ENCODE assay signal across 8 cellular contexts in the genomic region with DNA sequence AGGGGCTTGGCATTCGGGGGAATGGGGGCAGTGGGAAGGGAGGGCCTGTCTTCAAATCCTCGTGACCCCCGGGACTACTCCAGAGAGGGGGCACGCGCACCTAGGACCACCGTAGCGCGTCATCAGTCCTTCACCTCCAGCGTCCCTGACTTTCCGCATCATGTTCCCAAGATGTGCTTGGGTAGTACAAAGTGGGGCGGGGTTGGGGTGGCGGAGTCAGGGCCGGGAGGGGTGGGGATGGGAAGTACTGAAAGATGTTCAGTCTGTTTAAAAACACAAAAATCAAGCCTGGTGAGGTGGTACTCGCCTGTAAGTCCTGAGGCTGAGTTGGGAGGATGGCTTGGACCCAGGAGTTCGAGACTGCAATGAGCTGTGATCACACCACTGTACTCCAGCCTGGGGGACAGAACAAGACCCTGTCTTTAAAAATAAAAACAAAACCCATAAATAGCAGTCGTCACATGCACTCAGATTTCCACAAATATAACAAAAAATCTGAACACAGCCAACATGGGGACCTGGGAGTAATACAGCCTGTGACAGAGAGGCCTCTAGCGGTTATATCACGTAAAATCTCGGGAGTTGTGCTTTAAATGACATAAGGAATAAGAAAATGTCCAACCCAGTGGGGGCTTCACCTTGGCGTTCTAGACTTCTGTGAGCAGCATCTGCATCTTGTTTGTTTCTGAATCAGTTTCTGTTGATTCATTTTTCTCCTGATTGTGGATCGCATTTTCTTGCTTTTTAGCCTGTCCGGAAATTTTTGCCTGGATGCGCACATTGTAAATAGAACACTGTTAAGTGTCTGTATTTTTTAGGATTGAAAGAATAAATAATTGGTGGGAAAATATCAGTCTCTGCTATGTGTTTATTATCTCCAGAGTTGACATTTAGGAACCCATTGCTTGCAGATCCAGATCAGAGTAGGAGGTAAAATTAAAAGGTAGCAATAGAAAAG. TPM values are rescaled to one million over a fixed set of nuclear protein-coding genes. Genes with fewer than 3 reads are reported as not detected.
DNase-seq lines count a peak whose midpoint lies in the region; ATAC-seq and TF ChIP-seq lines count a peak whose summit lies in the region.

No MANE protein-coding gene starts in this region.

- intact Hi-C loops in IMR-90 (cut with micrococcal nuclease) (loop anchor here (1.0 to 5.0 kb wide), 2 partner anchors 61 to 318 kb away; a partner anchor contains a TSS), OCI-LY7 (cut with micrococcal nuclease; ENCODE audit: unreplicated experiment) (loop anchor here (1.0 to 2.0 kb wide), 2 partner anchors 30 to 299 kb away; a partner anchor contains a TSS), psoas muscle (cut with DNase I) (loop anchor here (2.0 to 5.0 kb wide), 3 partner anchors 20 to 33 kb away; no protein-coding TSS in a partner anchor)

- BruUV-seq in IMR-90 (replicated peaks; lab: Mats Ljungman, UMichigan) (no TSS peak), OCI-LY7 (replicated peaks; lab: Mats Ljungman, UMichigan) (no TSS peak)

- no peak overlapping the region for H3K18ac ChIP-seq in IMR-90 (ENCODE audit: low read depth, low read length)

- TF ChIP-seq RAD21 in IMR-90 (IDR thresholded peaks at IDR 0.05; ENCODE audit: low read length), result peak; percentile 89

- peak overlapping the region; percentile 40 for H3K9ac ChIP-seq in IMR-90 (ENCODE audit: low read depth, low read length)

- H3K27me3 ChIP-seq in IMR-90 (ENCODE audit: control insufficient read depth, insufficient read depth, low read length), result no peaks in the 10 kb centered on the region
- H3K27me3 ChIP-seq in right atrium auricular region, result no peaks in the 10 kb centered on the region
- H3K27me3 ChIP-seq in psoas muscle (ENCODE audit: insufficient read depth in 3 of 3, low read length in 2 of 3), result no peaks in the 10 kb centered on the region

- H3K27ac ChIP-seq in IMR-90 (ENCODE audit: insufficient read depth, low read length), result peak overlapping the region; percentile 65
- no peak overlapping the region for H3K27ac ChIP-seq in OCI-LY7 (ENCODE audit: low read depth, low read length, poor library complexity, severe bottlenecking)
- H3K27ac ChIP-seq in angular gyrus (ENCODE audit: low read depth, low read length), result peak overlapping the region; percentile 93
- peak overlapping the region; percentile 90 to 94 for H3K27ac ChIP-seq in right atrium auricular region
- H3K27ac ChIP-seq in psoas muscle, result peak overlapping the region; percentile 94

- H3K56ac ChIP-seq in IMR-90 (ENCODE audit: extremely low read depth, insufficient read depth, low read length), result no peak overlapping the region

- H3K9me1 ChIP-seq in IMR-90 (ENCODE audit: insufficient read depth, low read length), result peaks cover 13% of the 10 kb centered on the region

- H4K20me1 ChIP-seq in IMR-90 (ENCODE audit: insufficient read depth, low read length) (peaks cover 14% of the 10 kb centered on the region), OCI-LY7 (ENCODE audit: insufficient read depth, low read length) (no peaks in the 10 kb centered on the region)

- TF ChIP-seq CTCF in IMR-90 (conservative IDR thresholded peaks at IDR 0.05; ENCODE audit: low read depth, low read length), result peak; percentile 83
- TF ChIP-seq CTCF in OCI-LY7 (conservative IDR thresholded peaks at IDR 0.05; ENCODE audit: low read length), result peak; percentile 92
- peak; percentile 41 to 76 for TF ChIP-seq CTCF in right atrium auricular region (IDR thresholded peaks at IDR 0.05)
- TF ChIP-seq CTCF in psoas muscle (IDR thresholded peaks at IDR 0.05), result peak; percentile 68

- H3K4me3 ChIP-seq in IMR-90 (ENCODE audit: insufficient read depth, low read depth, low read length) (peak overlapping the region; percentile 34), OCI-LY7 (ENCODE audit: low read depth, low read length, poor library complexity, severe bottlenecking) (peak overlapping the region; percentile 72), right atrium auricular region (peak overlapping the region; percentile 65 to 77), psoas muscle (peak overlapping the region; percentile 81)

- H3K4me1 ChIP-seq in IMR-90 (ENCODE audit: control insufficient read depth, insufficient read depth, low read length) (peaks cover 24% of the 10 kb centered on the region), OCI-LY7 (ENCODE audit: insufficient read depth, low read length, poor library complexity, severe bottlenecking) (peaks cover 13% of the 10 kb centered on the region), right atrium auricular region (peaks cover 0 to 14% of the 10 kb centered on the region in 2 donors), psoas muscle (peaks cover 18% of the 10 kb centered on the region)

- no CpG with 5 or more reads among the region's 23 CpGs for WGBS in IMR-90 (ENCODE audit: extremely low coverage in 2 of 2, insufficient read length in 1 of 2), 2 experiments
- WGBS in psoas muscle, 3 donors, result 15 to 18% (median 16%) methylated on average over 22 to 23 of the region's 23 CpGs

- no peak overlapping the region for H4K91ac ChIP-seq in IMR-90 (ENCODE audit: insufficient read depth, low read depth, low read length)

- H3K79me2 ChIP-seq in OCI-LY7 (ENCODE audit: insufficient read depth, low read depth, low read length), result no peaks in the 10 kb centered on the region

- H3K4me2 ChIP-seq in IMR-90 (ENCODE audit: low read depth, low read length) (peak overlapping the region; percentile 93), OCI-LY7 (ENCODE audit: low read length) (peak overlapping the region; percentile 87)

- DNase-seq in Daoy (ENCODE audit: low read depth) (peak; percentile 70), IMR-90 (peak; percentile 77), OCI-LY7 (ENCODE audit: low spot score) (peak; percentile 81), right atrium auricular region (ENCODE audit: low spot score) (peak; percentile 68), psoas muscle (no peak)

- peak overlapping the region; percentile 67 for H2AK9ac ChIP-seq in IMR-90 (replicated peaks; ENCODE audit: low read depth, low read length, poor library complexity)

- no peaks in the 10 kb centered on the region for H3K9me2 ChIP-seq in OCI-LY7 (ENCODE audit: insufficient read depth, low read length)

- no peaks in the 10 kb centered on the region for H3K9me3 ChIP-seq in IMR-90 (ENCODE audit: control insufficient read depth, insufficient read depth, low read length)
- no peaks in the 10 kb centered on the region for H3K9me3 ChIP-seq in OCI-LY7 (ENCODE audit: low read length)
- H3K9me3 ChIP-seq in right atrium auricular region, result no peaks in the 10 kb centered on the region
- H3K9me3 ChIP-seq in psoas muscle, result no peaks in the 10 kb centered on the region

- H3K23ac ChIP-seq in IMR-90 (ENCODE audit: low read depth, low read length), result no peak overlapping the region

- POLR2A ChIA-PET in IMR-90 (lab: Charles Lee; ENCODE audit: unreplicated experiment) (no interaction called here), OCI-LY7 (lab: Charles Lee) (interaction anchor here (0.6 kb wide), 1 partner anchor 104 kb away, joined by 3 read pairs; no protein-coding TSS in a partner anchor)

- H2AK5ac ChIP-seq in IMR-90 (ENCODE audit: low read depth, low read length), result peak overlapping the region; percentile 48; the same call in 1 of the 2 replicates

- H3K14ac ChIP-seq in IMR-90 (replicated peaks; ENCODE audit: low read depth, low read length), result no peak overlapping the region

- no peak for TF ChIP-seq POLR2A in IMR-90 (IDR thresholded peaks at IDR 0.05; ENCODE audit: low read depth, low read length)

- H4K5ac ChIP-seq in IMR-90 (ENCODE audit: low read depth, low read length), result peak overlapping the region; percentile 12; the same call in 1 of the 2 replicates

- H3K79me1 ChIP-seq in IMR-90 (ENCODE audit: low read depth in 1 of 2, low read length in 2 of 2), result peaks cover 12 to 26% of the 10 kb centered on the region in 2 experiments

- peak; percentile 1 for ATAC-seq in IMR-90 (ENCODE audit: low read depth)
- ATAC-seq in psoas muscle, result peak; percentile 36 to 72 (median 48)
- ATAC-seq in HG02798 (IDR thresholded peaks at IDR 0.05; ENCODE audit: poor library complexity, unreplicated experiment), result no peak
- no peak for ATAC-seq in GM19023 (IDR thresholded peaks at IDR 0.05; ENCODE audit: unreplicated experiment)

- H2BK20ac ChIP-seq in IMR-90 (ENCODE audit: low read depth, low read length), result no peak overlapping the region

- H2AFZ ChIP-seq in IMR-90 (replicated peaks; ENCODE audit: low read length, poor library complexity), result peak overlapping the region; percentile 94
- H2AFZ ChIP-seq in OCI-LY7 (ENCODE audit: low read length), result peak overlapping the region; percentile 95

- H3K4ac ChIP-seq in IMR-90 (ENCODE audit: low read depth, low read length), result peak overlapping the region; percentile 63; the same call in 1 of the 2 replicates

- peak overlapping the region; percentile 30 for H2BK5ac ChIP-seq in IMR-90 (ENCODE audit: low read depth, low read length, poor library complexity, severe bottlenecking)

- H2BK15ac ChIP-seq in IMR-90 (ENCODE audit: low read depth, low read length), result no peak overlapping the region; the same call in 2 of the 3 replicates

- H4K8ac ChIP-seq in IMR-90 (ENCODE audit: low read depth in 2 of 2, low read length in 2 of 2), result peak overlapping the region in 1 of 2 experiments; percentile 44; a peak in 1 of 4 replicates

- H3K36me3 ChIP-seq in IMR-90 (ENCODE audit: control insufficient read depth, insufficient read depth, low read length) (peaks cover 3% of the 10 kb centered on the region; the same call in 1 of the 2 replicates), OCI-LY7 (ENCODE audit: insufficient read depth, low read length) (no peaks in the 10 kb centered on the region), right atrium auricular region (no peaks in the 10 kb centered on the region), psoas muscle (ENCODE audit: insufficient read depth in 1 of 2, low read depth in 1 of 2) (no peaks in the 10 kb centered on the region)

- CTCF ChIA-PET in IMR-90 (lab: Yijun Ruan, JAX) (interaction anchor here (0.7 to 1.3 kb wide), 4 partner anchors 17 to 34 kb away, joined by 3 to 6 read pairs (median 4); no protein-coding TSS in a partner anchor), OCI-LY7 (lab: Charles Lee; ENCODE audit: unreplicated experiment) (no interaction called here)

- dilution Hi-C loops in IMR-90 (cut with HindIII; ENCODE audit: low sequenced_read_pairs, unreplicated experiment), result no loop called here

- H2BK120ac ChIP-seq in IMR-90 (ENCODE audit: low read depth, low read length), result no peak overlapping the region

- in situ Hi-C loops in IMR-90 (cut with MboI; ENCODE audit: low sequenced_read_pairs), result loop anchor here (5.0 kb wide), 2 partner anchors 33 to 57 kb away; a partner anchor contains a TSS

RNA-seq across cellular contexts. Expression of a gene that starts 0.7 kb away (rescaled TPM):
- 60.6 and 73.0 TPM in 2 replicates for total RNA-seq in Daoy (2014; rRNA removed; shearing (Covaris generic))
- total RNA-seq in IMR-90 (2012; rRNA removed) (63.8 and 74.7 TPM in 2 replicates), OCI-LY7 (2022) (1.2 and 1.5 TPM in 2 replicates), right atrium auricular region (10 to 100 TPM; 17.0 to 25.7 TPM), psoas muscle (10 to 100 TPM in 2 of 4 donors, 1 to 10 TPM in 2; 7.9 to 29.6 (median 10.2) TPM)
- polyA plus RNA-seq in IMR-90 (2012; rRNA removed) (46.5 and 48.8 TPM in 2 replicates), psoas muscle (1 to 10 TPM; 1.6 to 3.2 (median 2.5) TPM)
- polyA plus RNA-seq in IMR-90 (2012; cell fraction: cytosol; rRNA removed), result 17.7 and 33.4 TPM in 2 replicates
- polyA plus RNA-seq in IMR-90 (2012; cell fraction: nucleus; rRNA removed; ENCODE audit: low replicate concordance), result 21.3 and 25.1 TPM in 2 replicates
- total RNA-seq in OCI-LY7 (2014; rRNA removed; shearing (Covaris generic)), result 1.1 and 1.5 TPM in 2 replicates

RNA-seq across cellular contexts. Expression of a gene that starts 33.1 kb away (rescaled TPM):
- 1.4 and 4.1 TPM in 2 replicates for total RNA-seq in Daoy (2014; rRNA removed; shearing (Covaris generic))
- total RNA-seq in IMR-90 (2012; rRNA removed) (not detected in 2 replicates), OCI-LY7 (2022) (not detected in 2 replicates), right atrium auricular region (1 to 10 TPM in 1 of 2 donors, under 1 TPM in 1; 0.52 to 4.3 TPM), psoas muscle (1 to 10 TPM; 1.4 to 6.2 (median 3.9) TPM)
- polyA plus RNA-seq in IMR-90 (2012; rRNA removed) (not detected in 2 replicates), psoas muscle (10 to 100 TPM in 1 of 3 donors, under 1 TPM in 2; 0.04 to 17.2 (median 0.31) TPM)
- polyA plus RNA-seq in IMR-90 (2012; cell fraction: cytosol; rRNA removed), result 0.02 TPM in 1 of 2 replicates, not detected in the other
- polyA plus RNA-seq in IMR-90 (2012; cell fraction: nucleus; rRNA removed; ENCODE audit: low replicate concordance), result 0.16 TPM in 1 of 2 replicates, not detected in the other
- not detected in 2 replicates for total RNA-seq in OCI-LY7 (2014; rRNA removed; shearing (Covaris generic))

RNA-seq across cellular contexts. Expression of a gene that starts 58.1 kb away (rescaled TPM):
- total RNA-seq in Daoy (2014; rRNA removed; shearing (Covaris generic)), result 0.27 and 0.86 TPM in 2 replicates
- total RNA-seq in IMR-90 (2012; rRNA removed) (1.3 and 2.2 TPM in 2 replicates), OCI-LY7 (2022) (not detected in 2 replicates), right atrium auricular region (1 to 10 TPM; 1.5 to 1.6 TPM), psoas muscle (1 to 10 TPM in 1 of 4 donors, under 1 TPM in 2, not detected in 1; 0.40 to 1.1 (median 0.64) TPM)
- polyA plus RNA-seq in IMR-90 (2012; rRNA removed) (3.6 and 4.2 TPM in 2 replicates), psoas muscle (under 1 TPM; 0.04 to 0.73 (median 0.24) TPM)
- 2.9 and 4.8 TPM in 2 replicates for polyA plus RNA-seq in IMR-90 (2012; cell fraction: cytosol; rRNA removed)
- polyA plus RNA-seq in IMR-90 (2012; cell fraction: nucleus; rRNA removed; ENCODE audit: low replicate concordance), result 1.3 and 2.7 TPM in 2 replicates
- total RNA-seq in OCI-LY7 (2014; rRNA removed; shearing (Covaris generic)), result not detected in 2 replicates

Comparison
In these comparisons a context has a peak if more than half of its experiments do, and no peak if none do; other contexts are left out.
1. DNase-seq: peak in Daoy (single experiment), IMR-90 (single experiment), OCI-LY7 (single experiment) and right atrium auricular region (single experiment); none in psoas muscle (0 of 2).
2. ATAC-seq: peak in IMR-90 (single experiment) and psoas muscle (4 of 4); none in HG02798 (single experiment) and GM19023 (single experiment).
3. Peak in every context shown above with its lines, with median percentiles within 50 percentile points of each other: H3K4me3 ChIP-seq and CTCF ChIP-seq.